13 cellular contexts compared by ENCODE assay signal in the genomic region with DNA sequence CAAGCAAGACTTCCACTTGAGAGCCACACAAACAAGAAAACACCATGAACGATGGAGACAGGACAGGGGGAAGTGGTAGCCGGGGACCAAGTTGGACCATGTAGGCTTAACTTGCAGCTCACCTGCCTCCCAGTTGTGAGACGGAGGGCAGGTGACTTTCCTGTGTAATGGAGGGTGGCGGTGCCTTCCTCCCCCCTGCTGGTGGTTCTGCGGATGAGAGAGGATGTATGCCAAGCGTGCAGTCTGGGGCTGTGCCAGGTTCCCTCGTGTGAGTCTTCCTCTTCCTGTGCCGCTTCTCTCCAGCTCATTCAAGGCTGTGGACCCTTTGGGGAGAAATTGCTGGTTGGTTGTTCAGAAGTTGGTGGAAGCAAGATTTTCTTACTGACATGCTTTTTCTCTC. TPM values are rescaled to one million over a fixed set of nuclear protein-coding genes. Genes with fewer than 3 reads are reported as not detected.
DNase-seq lines count a peak whose midpoint lies in the region; ATAC-seq and TF ChIP-seq lines count a peak whose summit lies in the region.
"Had no signal": no experiment of that assay in that cellular context is flagged by ENCODE, and none has a peak within 500 bp of the region (broad histone marks: within the 10 kb centered on the region; RNA-seq: fewer than 3 reads in every experiment).

No MANE protein-coding gene starts in this region.

- H2AFZ ChIP-seq in SK-N-SH (ENCODE audit: low read depth), result no peak overlapping the region

- DNase-seq in Caki2 (ENCODE audit: low read depth) (peak; percentile 13), NCI-H128 (lab: John Stamatoyannopoulos, UW; ENCODE audit: unreplicated experiment) (peak; percentile 73), NCI-H510A (lab: John Stamatoyannopoulos, UW) (peak; percentile 85), kidney tubule cell (ENCODE audit: low spot score) (peak; percentile 30), midbrain (lab: John Stamatoyannopoulos, UW) (no peak), SK-N-SH (no peak)
- DNase-seq: activated naive CD8-positive, alpha-beta T cell treated with anti-CD3 and anti-CD28 coated beads for 36 hours; foreskin keratinocyte; IMR-90; T-helper 9 cell had no signal

- no peak overlapping the region for H3K9ac ChIP-seq in SK-N-SH

- no peak for ATAC-seq in GM21526 (IDR thresholded peaks at IDR 0.05; ENCODE audit: low FRiP score, unreplicated experiment)
- ATAC-seq in HG03469 (IDR thresholded peaks at IDR 0.05; ENCODE audit: unreplicated experiment), result no peak
- ATAC-seq: foreskin keratinocyte had no signal

- POLR2A ChIA-PET in SK-N-SH (lab: Yijun Ruan, JAX), result no interaction called here

- WGBS in SK-N-SH (ENCODE audit: low lambda C conversion rate), result 68% methylated on average over 3 of the region's 8 CpGs

- H4K20me1 ChIP-seq in SK-N-SH (ENCODE audit: insufficient read depth), result no peaks in the 10 kb centered on the region

- H3K4me2 ChIP-seq in SK-N-SH, result no peak overlapping the region

- TF ChIP-seq EP300 in SK-N-SH (IDR thresholded peaks at IDR 0.05; ENCODE audit: borderline replicate concordance in 1 of 2, low read depth in 1 of 2, low read length in 1 of 2), result no peak

- no peak overlapping the region for H3K27ac ChIP-seq in SK-N-SH (ENCODE audit: low read depth in 2 of 2, low read length in 1 of 2)
- H3K27ac ChIP-seq: foreskin keratinocyte had no signal

- TF ChIP-seq CTCF in SK-N-SH (IDR thresholded peaks at IDR 0.05), result no peak

- H3F3A ChIP-seq in SK-N-SH (replicated peaks; ENCODE audit: insufficient read depth), result no peaks in the 10 kb centered on the region

- H3K79me2 ChIP-seq in SK-N-SH (ENCODE audit: insufficient read depth), result no peaks in the 10 kb centered on the region

- H3K27me3 ChIP-seq in SK-N-SH (ENCODE audit: insufficient read depth), result no peaks in the 10 kb centered on the region
- H3K27me3 ChIP-seq: foreskin keratinocyte had no signal

- TF ChIP-seq RAD21 in SK-N-SH (IDR thresholded peaks at IDR 0.05; ENCODE audit: low read length), result no peak

- H3K36me3 ChIP-seq in SK-N-SH (replicated peaks in 1 of 2; ENCODE audit: control insufficient read depth in 1 of 2, insufficient read depth in 2 of 2, low read length in 1 of 2), result no peaks in the 10 kb centered on the region

- CTCF ChIA-PET in SK-N-SH (lab: Yijun Ruan, JAX), result no interaction called here

- in situ Hi-C loops in Caki2 (cut with HindIII; ENCODE audit: low pct_unique_long_range_greater_than_20kb, low sequenced_read_pairs), result no loop called here

- no peaks in the 10 kb centered on the region for H3K9me3 ChIP-seq in SK-N-SH

- H3K9me2 ChIP-seq in SK-N-SH, result no peaks in the 10 kb centered on the region

- no peaks in the 10 kb centered on the region for H3K4me1 ChIP-seq in SK-N-SH (ENCODE audit: control insufficient read depth in 1 of 2, insufficient read depth in 2 of 2, low read depth in 1 of 2, low read length in 1 of 2)
- H3K4me1 ChIP-seq: foreskin keratinocyte had no signal

- no peak overlapping the region for H3K4me3 ChIP-seq in SK-N-SH (ENCODE audit: low read depth in 2 of 2, low read length in 1 of 2)

TF ChIP-seq in SK-N-SH, 30 proteins besides CTCF, POLR2A, EP300 and RAD21:
- no peak for TF ChIP-seq JUND (IDR thresholded peaks at IDR 0.05)
- TF ChIP-seq RXRA (IDR thresholded peaks at IDR 0.05; ENCODE audit: borderline replicate concordance, low read depth), result no peak
- no peak for TF ChIP-seq RFX5 (IDR thresholded peaks at IDR 0.05; ENCODE audit: low read length)
- TF ChIP-seq, protein P1, sequence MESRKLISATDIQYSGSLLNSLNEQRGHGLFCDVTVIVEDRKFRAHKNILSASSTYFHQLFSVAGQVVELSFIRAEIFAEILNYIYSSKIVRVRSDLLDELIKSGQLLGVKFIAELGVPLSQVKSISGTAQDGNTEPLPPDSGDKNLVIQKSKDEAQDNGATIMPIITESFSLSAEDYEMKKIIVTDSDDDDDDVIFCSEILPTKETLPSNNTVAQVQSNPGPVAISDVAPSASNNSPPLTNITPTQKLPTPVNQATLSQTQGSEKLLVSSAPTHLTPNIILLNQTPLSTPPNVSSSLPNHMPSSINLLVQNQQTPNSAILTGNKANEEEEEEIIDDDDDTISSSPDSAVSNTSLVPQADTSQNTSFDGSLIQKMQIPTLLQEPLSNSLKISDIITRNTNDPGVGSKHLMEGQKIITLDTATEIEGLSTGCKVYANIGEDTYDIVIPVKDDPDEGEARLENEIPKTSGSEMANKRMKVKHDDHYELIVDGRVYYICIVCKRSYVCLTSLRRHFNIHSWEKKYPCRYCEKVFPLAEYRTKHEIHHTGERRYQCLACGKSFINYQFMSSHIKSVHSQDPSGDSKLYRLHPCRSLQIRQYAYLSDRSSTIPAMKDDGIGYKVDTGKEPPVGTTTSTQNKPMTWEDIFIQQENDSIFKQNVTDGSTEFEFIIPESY (IDR thresholded peaks at IDR 0.05; ENCODE audit: borderline replicate concordance, low read depth), result no peak
- TF ChIP-seq SMC3 (IDR thresholded peaks at IDR 0.05; ENCODE audit: low read depth, low read length), result no peak
- TF ChIP-seq, protein P2, sequence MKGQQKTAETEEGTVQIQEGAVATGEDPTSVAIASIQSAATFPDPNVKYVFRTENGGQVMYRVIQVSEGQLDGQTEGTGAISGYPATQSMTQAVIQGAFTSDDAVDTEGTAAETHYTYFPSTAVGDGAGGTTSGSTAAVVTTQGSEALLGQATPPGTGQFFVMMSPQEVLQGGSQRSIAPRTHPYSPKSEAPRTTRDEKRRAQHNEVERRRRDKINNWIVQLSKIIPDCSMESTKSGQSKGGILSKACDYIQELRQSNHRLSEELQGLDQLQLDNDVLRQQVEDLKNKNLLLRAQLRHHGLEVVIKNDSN (IDR thresholded peaks at IDR 0.05; ENCODE audit: borderline replicate concordance, low read depth), result no peak
- no peak for TF ChIP-seq MXI1 (IDR thresholded peaks at IDR 0.05; ENCODE audit: low read depth, low read length)
- TF ChIP-seq SIN3A (IDR thresholded peaks at IDR 0.05; ENCODE audit: borderline replicate concordance, low read depth, low read length), result no peak

RNA-seq across cellular contexts. Expression of a gene that starts 35.1 kb away (rescaled TPM):
- total RNA-seq in Caki2 (2014; rRNA removed; shearing (Covaris generic); ENCODE audit: low replicate concordance), result not detected in 2 replicates
- polyA plus RNA-seq in SK-N-SH (2012; rRNA removed), result 0.03 and 0.05 TPM in 2 replicates
- polyA plus RNA-seq in SK-N-SH (2012; cell fraction: cytosol; rRNA removed), result 0.01 TPM in 1 of 2 replicates, not detected in the other
- polyA plus RNA-seq in SK-N-SH (2012; cell fraction: nucleus; rRNA removed), result 0.06 and 0.07 TPM in 2 replicates
- total RNA-seq: activated naive CD8-positive, alpha-beta T cell treated with anti-CD3 and anti-CD28 coated beads for 36 hours; foreskin keratinocyte; IMR-90 had no signal
- polyA plus RNA-seq: CD14-positive monocyte, foreskin keratinocyte, IMR-90 had no signal

Comparison
In these comparisons a context has a peak if more than half of its experiments do, and no peak if none do; other contexts are left out.
1. DNase-seq: peak in Caki2 (single experiment), NCI-H128 (single experiment), NCI-H510A (single experiment) and kidney tubule cell (single experiment); none in midbrain (single experiment) and SK-N-SH (single experiment).